8 cellular contexts compared by ENCODE assay signal in the genomic region with DNA sequence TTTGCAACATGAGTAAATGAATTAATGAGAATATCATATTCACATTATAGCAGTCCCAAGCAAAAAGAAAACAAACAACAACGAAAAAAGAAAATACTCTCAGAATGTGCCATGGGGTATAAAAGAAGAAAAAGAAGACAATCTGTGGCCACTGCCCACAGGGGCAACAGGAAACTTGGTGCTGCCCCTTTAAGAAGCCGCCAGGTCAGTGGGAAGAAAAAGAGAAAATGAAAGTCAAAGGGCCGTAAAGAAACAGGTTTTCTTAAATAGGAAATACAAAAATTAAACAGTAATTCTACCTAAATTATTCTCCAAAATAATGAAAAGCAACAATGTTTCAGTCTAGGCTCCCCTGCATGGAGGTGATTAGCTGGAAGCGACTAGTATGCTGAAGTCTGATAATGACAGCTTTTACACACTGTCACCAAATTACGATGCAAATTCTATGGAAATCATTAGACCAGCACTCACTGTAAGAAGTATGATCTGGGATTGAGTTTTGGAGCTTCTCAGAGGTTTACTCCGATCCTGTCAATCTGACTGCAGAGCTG. TPM values are rescaled to one million over a fixed set of nuclear protein-coding genes. Genes with fewer than 3 reads are reported as not detected.
DNase-seq lines count a peak whose midpoint lies in the region; ATAC-seq lines count a peak whose summit lies in the region.

No MANE protein-coding gene starts in this region.

- ATAC-seq in GM18498 (IDR thresholded peaks at IDR 0.05; ENCODE audit: unreplicated experiment) = peak; percentile 63
- peak; percentile 49 for ATAC-seq in HG03025 (IDR thresholded peaks at IDR 0.05; ENCODE audit: low FRiP score, unreplicated experiment)

- H3K27me3 ChIP-seq in mononuclear cell (ENCODE audit: insufficient read depth, low read length) = no peaks in the 10 kb centered on the region

- H3K4me1 Mint-ChIP-seq in activated naive CD8-positive, alpha-beta T cell (ENCODE audit: low read depth) = peaks cover 38% of the 10 kb centered on the region

- no peaks in the 10 kb centered on the region for H3K9me3 ChIP-seq in mononuclear cell (ENCODE audit: low read depth, low read length)

- peak overlapping the region; percentile 75 for H3K27ac Mint-ChIP-seq in activated naive CD8-positive, alpha-beta T cell

- H3K36me3 Mint-ChIP-seq in activated naive CD8-positive, alpha-beta T cell = peaks cover 5% of the 10 kb centered on the region

- H3K4me3 Mint-ChIP-seq in activated naive CD8-positive, alpha-beta T cell = peak overlapping the region; percentile 86

- peak overlapping the region; percentile 55 for H3K4me3 ChIP-seq in mononuclear cell (ENCODE audit: low read length)

- no peak for DNase-seq in stimulated activated CD4-positive, alpha-beta T cell treated with anti-CD3 and anti-CD28 coated beads, Interleukin-12 subunit alpha, Interleukin-12 subunit beta, amount 100 ng/mL, for 4 hours
- DNase-seq in iPS-NIHi11 (ENCODE audit: low spot score) (no peak), activated gamma-delta T cell treated with Interleukin-2 at 50 U/mL for 16 hours (no peak), C1 segment of cervical spinal cord (lab: John Stamatoyannopoulos, UW) (no peak)

- H3K27me3 Mint-ChIP-seq in activated naive CD8-positive, alpha-beta T cell = no peaks in the 10 kb centered on the region

- H3K9me3 Mint-ChIP-seq in activated naive CD8-positive, alpha-beta T cell (ENCODE audit: low read depth) = no peaks in the 10 kb centered on the region

- H3K4me1 ChIP-seq in mononuclear cell (ENCODE audit: insufficient read depth, low read length) = peaks cover 16% of the 10 kb centered on the region

RNA-seq across cellular contexts. Expression of a gene that starts 23.6 kb away (rescaled TPM):
- 10.6 TPM for total RNA-seq in mononuclear cell
